1 cellular context compared by ENCODE assay signal in the genomic region with DNA sequence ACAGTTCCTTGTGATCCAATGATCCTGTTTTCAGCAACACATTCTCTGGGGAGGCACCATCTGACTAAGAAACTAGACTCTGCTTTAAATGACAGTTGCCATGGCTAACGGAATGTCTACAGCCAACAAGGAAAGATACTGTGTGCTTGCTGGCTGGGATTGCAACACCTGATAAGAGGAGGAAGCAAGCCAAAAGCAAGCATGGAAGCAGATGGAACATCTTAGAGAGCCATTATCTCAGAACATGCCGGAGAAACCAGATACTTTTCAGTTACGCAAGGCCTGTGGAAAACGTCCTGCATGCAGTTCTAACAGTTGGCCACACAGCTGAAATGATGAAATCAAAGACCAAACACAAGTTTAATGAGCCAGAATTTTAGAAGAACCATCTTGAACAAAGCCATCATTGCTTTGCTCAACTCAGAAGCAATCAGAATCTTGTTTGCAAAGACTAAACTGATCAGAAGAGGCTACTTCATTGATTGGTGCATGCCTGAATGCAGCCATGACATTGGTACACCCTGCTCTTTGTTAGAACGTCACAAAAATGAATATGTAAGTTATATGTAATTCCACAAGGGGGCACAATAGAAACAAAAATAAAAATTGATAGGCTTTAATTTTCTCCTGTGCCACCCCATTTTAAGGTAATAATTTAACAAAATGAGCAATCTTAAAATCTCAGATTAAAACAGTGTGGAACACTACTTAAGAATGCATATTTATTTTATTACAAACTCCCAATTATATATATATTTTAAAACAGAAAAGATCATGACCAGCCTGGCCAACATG.
A peak's percentile ranks its signal among the peaks of the same experiment; 100 is the strongest.
TF ChIP-seq lines count a peak whose summit lies in the region.

No MANE protein-coding gene starts in this region.

TF ChIP-seq in K562, 482 proteins besides CTCF, POLR2A, EP300 and RAD21 (continued from another document and continues in another):
- TF ChIP-seq, protein P1, sequence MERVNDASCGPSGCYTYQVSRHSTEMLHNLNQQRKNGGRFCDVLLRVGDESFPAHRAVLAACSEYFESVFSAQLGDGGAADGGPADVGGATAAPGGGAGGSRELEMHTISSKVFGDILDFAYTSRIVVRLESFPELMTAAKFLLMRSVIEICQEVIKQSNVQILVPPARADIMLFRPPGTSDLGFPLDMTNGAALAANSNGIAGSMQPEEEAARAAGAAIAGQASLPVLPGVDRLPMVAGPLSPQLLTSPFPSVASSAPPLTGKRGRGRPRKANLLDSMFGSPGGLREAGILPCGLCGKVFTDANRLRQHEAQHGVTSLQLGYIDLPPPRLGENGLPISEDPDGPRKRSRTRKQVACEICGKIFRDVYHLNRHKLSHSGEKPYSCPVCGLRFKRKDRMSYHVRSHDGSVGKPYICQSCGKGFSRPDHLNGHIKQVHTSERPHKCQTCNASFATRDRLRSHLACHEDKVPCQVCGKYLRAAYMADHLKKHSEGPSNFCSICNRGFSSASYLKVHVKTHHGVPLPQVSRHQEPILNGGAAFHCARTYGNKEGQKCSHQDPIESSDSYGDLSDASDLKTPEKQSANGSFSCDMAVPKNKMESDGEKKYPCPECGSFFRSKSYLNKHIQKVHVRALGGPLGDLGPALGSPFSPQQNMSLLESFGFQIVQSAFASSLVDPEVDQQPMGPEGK (CRISPR knock-in tag; IDR thresholded peaks at IDR 0.05; ENCODE audit: borderline replicate concordance) = no peak
- peak in 1 of 2 experiments; percentile 61; a peak in 1 of 4 replicates for TF ChIP-seq SRF (CRISPR knock-in tag; IDR thresholded peaks at IDR 0.05)
- TF ChIP-seq CEBPG (CRISPR knock-in tag; IDR thresholded peaks at IDR 0.05) = peak; percentile 95
- peak; percentile 98 to 99 for TF ChIP-seq CEBPG (tag; conservative IDR thresholded peaks at IDR 0.05 in 1 of 2, IDR thresholded peaks at IDR 0.05 in 1 of 2)
- TF ChIP-seq HDAC3 (IDR thresholded peaks at IDR 0.05; ENCODE audit: borderline replicate concordance, partially characterized antibody) = peak; percentile 21
- TF ChIP-seq RFX1 (IDR thresholded peaks at IDR 0.05) = peak; percentile 87
- TF ChIP-seq RCOR1 (IDR thresholded peaks at IDR 0.05; ENCODE audit: borderline replicate concordance in 1 of 2, low read depth in 2 of 2, low read length in 2 of 2) = peak; percentile 38 to 92; a peak in 3 of 4 replicates
- TF ChIP-seq TCF3 (CRISPR knock-in tag; IDR thresholded peaks at IDR 0.05) = peak; percentile 81
- TF ChIP-seq, protein P2, sequence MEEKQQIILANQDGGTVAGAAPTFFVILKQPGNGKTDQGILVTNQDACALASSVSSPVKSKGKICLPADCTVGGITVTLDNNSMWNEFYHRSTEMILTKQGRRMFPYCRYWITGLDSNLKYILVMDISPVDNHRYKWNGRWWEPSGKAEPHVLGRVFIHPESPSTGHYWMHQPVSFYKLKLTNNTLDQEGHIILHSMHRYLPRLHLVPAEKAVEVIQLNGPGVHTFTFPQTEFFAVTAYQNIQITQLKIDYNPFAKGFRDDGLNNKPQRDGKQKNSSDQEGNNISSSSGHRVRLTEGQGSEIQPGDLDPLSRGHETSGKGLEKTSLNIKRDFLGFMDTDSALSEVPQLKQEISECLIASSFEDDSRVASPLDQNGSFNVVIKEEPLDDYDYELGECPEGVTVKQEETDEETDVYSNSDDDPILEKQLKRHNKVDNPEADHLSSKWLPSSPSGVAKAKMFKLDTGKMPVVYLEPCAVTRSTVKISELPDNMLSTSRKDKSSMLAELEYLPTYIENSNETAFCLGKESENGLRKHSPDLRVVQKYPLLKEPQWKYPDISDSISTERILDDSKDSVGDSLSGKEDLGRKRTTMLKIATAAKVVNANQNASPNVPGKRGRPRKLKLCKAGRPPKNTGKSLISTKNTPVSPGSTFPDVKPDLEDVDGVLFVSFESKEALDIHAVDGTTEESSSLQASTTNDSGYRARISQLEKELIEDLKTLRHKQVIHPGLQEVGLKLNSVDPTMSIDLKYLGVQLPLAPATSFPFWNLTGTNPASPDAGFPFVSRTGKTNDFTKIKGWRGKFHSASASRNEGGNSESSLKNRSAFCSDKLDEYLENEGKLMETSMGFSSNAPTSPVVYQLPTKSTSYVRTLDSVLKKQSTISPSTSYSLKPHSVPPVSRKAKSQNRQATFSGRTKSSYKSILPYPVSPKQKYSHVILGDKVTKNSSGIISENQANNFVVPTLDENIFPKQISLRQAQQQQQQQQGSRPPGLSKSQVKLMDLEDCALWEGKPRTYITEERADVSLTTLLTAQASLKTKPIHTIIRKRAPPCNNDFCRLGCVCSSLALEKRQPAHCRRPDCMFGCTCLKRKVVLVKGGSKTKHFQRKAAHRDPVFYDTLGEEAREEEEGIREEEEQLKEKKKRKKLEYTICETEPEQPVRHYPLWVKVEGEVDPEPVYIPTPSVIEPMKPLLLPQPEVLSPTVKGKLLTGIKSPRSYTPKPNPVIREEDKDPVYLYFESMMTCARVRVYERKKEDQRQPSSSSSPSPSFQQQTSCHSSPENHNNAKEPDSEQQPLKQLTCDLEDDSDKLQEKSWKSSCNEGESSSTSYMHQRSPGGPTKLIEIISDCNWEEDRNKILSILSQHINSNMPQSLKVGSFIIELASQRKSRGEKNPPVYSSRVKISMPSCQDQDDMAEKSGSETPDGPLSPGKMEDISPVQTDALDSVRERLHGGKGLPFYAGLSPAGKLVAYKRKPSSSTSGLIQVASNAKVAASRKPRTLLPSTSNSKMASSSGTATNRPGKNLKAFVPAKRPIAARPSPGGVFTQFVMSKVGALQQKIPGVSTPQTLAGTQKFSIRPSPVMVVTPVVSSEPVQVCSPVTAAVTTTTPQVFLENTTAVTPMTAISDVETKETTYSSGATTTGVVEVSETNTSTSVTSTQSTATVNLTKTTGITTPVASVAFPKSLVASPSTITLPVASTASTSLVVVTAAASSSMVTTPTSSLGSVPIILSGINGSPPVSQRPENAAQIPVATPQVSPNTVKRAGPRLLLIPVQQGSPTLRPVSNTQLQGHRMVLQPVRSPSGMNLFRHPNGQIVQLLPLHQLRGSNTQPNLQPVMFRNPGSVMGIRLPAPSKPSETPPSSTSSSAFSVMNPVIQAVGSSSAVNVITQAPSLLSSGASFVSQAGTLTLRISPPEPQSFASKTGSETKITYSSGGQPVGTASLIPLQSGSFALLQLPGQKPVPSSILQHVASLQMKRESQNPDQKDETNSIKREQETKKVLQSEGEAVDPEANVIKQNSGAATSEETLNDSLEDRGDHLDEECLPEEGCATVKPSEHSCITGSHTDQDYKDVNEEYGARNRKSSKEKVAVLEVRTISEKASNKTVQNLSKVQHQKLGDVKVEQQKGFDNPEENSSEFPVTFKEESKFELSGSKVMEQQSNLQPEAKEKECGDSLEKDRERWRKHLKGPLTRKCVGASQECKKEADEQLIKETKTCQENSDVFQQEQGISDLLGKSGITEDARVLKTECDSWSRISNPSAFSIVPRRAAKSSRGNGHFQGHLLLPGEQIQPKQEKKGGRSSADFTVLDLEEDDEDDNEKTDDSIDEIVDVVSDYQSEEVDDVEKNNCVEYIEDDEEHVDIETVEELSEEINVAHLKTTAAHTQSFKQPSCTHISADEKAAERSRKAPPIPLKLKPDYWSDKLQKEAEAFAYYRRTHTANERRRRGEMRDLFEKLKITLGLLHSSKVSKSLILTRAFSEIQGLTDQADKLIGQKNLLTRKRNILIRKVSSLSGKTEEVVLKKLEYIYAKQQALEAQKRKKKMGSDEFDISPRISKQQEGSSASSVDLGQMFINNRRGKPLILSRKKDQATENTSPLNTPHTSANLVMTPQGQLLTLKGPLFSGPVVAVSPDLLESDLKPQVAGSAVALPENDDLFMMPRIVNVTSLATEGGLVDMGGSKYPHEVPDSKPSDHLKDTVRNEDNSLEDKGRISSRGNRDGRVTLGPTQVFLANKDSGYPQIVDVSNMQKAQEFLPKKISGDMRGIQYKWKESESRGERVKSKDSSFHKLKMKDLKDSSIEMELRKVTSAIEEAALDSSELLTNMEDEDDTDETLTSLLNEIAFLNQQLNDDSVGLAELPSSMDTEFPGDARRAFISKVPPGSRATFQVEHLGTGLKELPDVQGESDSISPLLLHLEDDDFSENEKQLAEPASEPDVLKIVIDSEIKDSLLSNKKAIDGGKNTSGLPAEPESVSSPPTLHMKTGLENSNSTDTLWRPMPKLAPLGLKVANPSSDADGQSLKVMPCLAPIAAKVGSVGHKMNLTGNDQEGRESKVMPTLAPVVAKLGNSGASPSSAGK (IDR thresholded peaks at IDR 0.05) = peak; percentile 29; the same call in 1 of the 2 replicates
- no peak for TF ChIP-seq ATF1 (CRISPR knock-in tag; IDR thresholded peaks at IDR 0.05)
- peak; percentile 83 for TF ChIP-seq ATF1 (tag; IDR thresholded peaks at IDR 0.05)
- no peak; the same call in 1 of the 2 replicates for TF ChIP-seq BHLHE40 (IDR thresholded peaks at IDR 0.05; ENCODE audit: low read length)
- 0 out of 2 replicates have a peak, but pooled peaks have one; percentile 33 for TF ChIP-seq MTA1 (IDR thresholded peaks at IDR 0.05; ENCODE audit: borderline replicate concordance)
- TF ChIP-seq MTA3 (IDR thresholded peaks at IDR 0.05; ENCODE audit: borderline replicate concordance) = peak; percentile 49; the same call in 1 of the 2 replicates
- TF ChIP-seq TEAD4 (IDR thresholded peaks at IDR 0.05; ENCODE audit: low read length) = peak; percentile 89
- TF ChIP-seq TEAD4 (CRISPR knock-in tag; IDR thresholded peaks at IDR 0.05; ENCODE audit: borderline replicate concordance) = no peak
- no peak for TF ChIP-seq ZBTB7A (IDR thresholded peaks at IDR 0.05; ENCODE audit: borderline replicate concordance, control insufficient read depth, low read depth, low read length)
- no peak for TF ChIP-seq WHSC1 (IDR thresholded peaks at IDR 0.05; ENCODE audit: low read length)
- TF ChIP-seq MCM5 (IDR thresholded peaks at IDR 0.05; ENCODE audit: low read depth) = no peak
- peak; percentile 55 for TF ChIP-seq FOXM1 (IDR thresholded peaks at IDR 0.05; ENCODE audit: low read depth)
- TF ChIP-seq FOXM1 (CRISPR knock-in tag; IDR thresholded peaks at IDR 0.05; ENCODE audit: low read depth) = no peak
- TF ChIP-seq IRF9 (tag; IDR thresholded peaks at IDR 0.05) = peak; percentile 73
- 0 out of 2 replicates have a peak, but pooled peaks have one; percentile 10 for TF ChIP-seq ZNF24 (IDR thresholded peaks at IDR 0.05)
- peak in 1 of 2 experiments; percentile 62; a peak in 1 of 4 replicates for TF ChIP-seq FOXK2 (conservative IDR thresholded peaks at IDR 0.05 in 1 of 2, IDR thresholded peaks at IDR 0.05 in 1 of 2; ENCODE audit: low read depth in 2 of 2)
- TF ChIP-seq SOX6 (IDR thresholded peaks at IDR 0.05) = peak; percentile 68
- TF ChIP-seq SMAD4 (CRISPR knock-in tag; conservative IDR thresholded peaks at IDR 0.05) = 0 out of 2 replicates have a peak, but pooled peaks have one; percentile 40
- peak; percentile 78 for TF ChIP-seq MYC (IDR thresholded peaks at IDR 0.05; ENCODE audit: low read depth, low read length)
- no peak for TF ChIP-seq MYC (CRISPR knock-in tag; IDR thresholded peaks at IDR 0.05; ENCODE audit: borderline replicate concordance, low read depth)
- TF ChIP-seq CEBPB (tag; IDR thresholded peaks at IDR 0.05) = peak; percentile 100
- peak; percentile 66; the same call in 1 of the 2 replicates for TF ChIP-seq ZEB2 (IDR thresholded peaks at IDR 0.05)
- peak; percentile 45; the same call in 1 of the 2 replicates for TF ChIP-seq JUND (IDR thresholded peaks at IDR 0.05; ENCODE audit: borderline replicate concordance, low read depth, low read length)
- TF ChIP-seq JUND (tag; IDR thresholded peaks at IDR 0.05; ENCODE audit: borderline replicate concordance, low read depth, low read length) = peak; percentile 61; the same call in 2 of the 3 replicates
- TF ChIP-seq CAMTA2 (CRISPR knock-in tag; conservative IDR thresholded peaks at IDR 0.05) = no peak
- peak; percentile 37 for TF ChIP-seq MEIS2 (IDR thresholded peaks at IDR 0.05; ENCODE audit: partially characterized antibody)
- no peak for TF ChIP-seq LCOR (CRISPR knock-in tag; IDR thresholded peaks at IDR 0.05)
- TF ChIP-seq FOSL1 (tag; conservative IDR thresholded peaks at IDR 0.05) = peak; percentile 36; the same call in 1 of the 2 replicates
- TF ChIP-seq DACH1 (IDR thresholded peaks at IDR 0.05; ENCODE audit: partially characterized antibody) = peak; percentile 33
- TF ChIP-seq HDAC1 (IDR thresholded peaks at IDR 0.05) = peak in 1 of 2 experiments; percentile 71; a peak in 2 of 4 replicates
- peak; percentile 73 for TF ChIP-seq TAL1 (IDR thresholded peaks at IDR 0.05)
- TF ChIP-seq, protein P3, sequence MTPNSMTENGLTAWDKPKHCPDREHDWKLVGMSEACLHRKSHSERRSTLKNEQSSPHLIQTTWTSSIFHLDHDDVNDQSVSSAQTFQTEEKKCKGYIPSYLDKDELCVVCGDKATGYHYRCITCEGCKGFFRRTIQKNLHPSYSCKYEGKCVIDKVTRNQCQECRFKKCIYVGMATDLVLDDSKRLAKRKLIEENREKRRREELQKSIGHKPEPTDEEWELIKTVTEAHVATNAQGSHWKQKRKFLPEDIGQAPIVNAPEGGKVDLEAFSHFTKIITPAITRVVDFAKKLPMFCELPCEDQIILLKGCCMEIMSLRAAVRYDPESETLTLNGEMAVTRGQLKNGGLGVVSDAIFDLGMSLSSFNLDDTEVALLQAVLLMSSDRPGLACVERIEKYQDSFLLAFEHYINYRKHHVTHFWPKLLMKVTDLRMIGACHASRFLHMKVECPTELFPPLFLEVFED (CRISPR knock-in tag; conservative IDR thresholded peaks at IDR 0.05) = no peak
- no peak for TF ChIP-seq NR2C2 (CRISPR knock-in tag; IDR thresholded peaks at IDR 0.05)
- 0 out of 2 replicates have a peak, but pooled peaks have one; percentile 23 for TF ChIP-seq NR2C2 (tag; IDR thresholded peaks at IDR 0.05)
- TF ChIP-seq TRIM28 (IDR thresholded peaks at IDR 0.05) = 0 out of 2 replicates have a peak, but pooled peaks have one; percentile 50
- TF ChIP-seq ZNF766 (CRISPR knock-in tag; conservative IDR thresholded peaks at IDR 0.05) = peak; percentile 83
- TF ChIP-seq ATF7 (IDR thresholded peaks at IDR 0.05) = peak; percentile 81; the same call in 1 of the 2 replicates
- no peak for TF ChIP-seq ZNF175 (CRISPR knock-in tag; IDR thresholded peaks at IDR 0.05; ENCODE audit: low read depth)
- peak; percentile 72; the same call in 1 of the 2 replicates for TF ChIP-seq ZNF644 (tag; IDR thresholded peaks at IDR 0.05; ENCODE audit: low read depth)
- no peak for TF ChIP-seq SIRT6 (IDR thresholded peaks at IDR 0.05; ENCODE audit: low read depth, low read length)
- TF ChIP-seq, protein P4, sequence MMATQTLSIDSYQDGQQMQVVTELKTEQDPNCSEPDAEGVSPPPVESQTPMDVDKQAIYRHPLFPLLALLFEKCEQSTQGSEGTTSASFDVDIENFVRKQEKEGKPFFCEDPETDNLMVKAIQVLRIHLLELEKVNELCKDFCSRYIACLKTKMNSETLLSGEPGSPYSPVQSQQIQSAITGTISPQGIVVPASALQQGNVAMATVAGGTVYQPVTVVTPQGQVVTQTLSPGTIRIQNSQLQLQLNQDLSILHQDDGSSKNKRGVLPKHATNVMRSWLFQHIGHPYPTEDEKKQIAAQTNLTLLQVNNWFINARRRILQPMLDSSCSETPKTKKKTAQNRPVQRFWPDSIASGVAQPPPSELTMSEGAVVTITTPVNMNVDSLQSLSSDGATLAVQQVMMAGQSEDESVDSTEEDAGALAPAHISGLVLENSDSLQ (IDR thresholded peaks at IDR 0.05) = peak; percentile 94
